In the genomic region with DNA sequence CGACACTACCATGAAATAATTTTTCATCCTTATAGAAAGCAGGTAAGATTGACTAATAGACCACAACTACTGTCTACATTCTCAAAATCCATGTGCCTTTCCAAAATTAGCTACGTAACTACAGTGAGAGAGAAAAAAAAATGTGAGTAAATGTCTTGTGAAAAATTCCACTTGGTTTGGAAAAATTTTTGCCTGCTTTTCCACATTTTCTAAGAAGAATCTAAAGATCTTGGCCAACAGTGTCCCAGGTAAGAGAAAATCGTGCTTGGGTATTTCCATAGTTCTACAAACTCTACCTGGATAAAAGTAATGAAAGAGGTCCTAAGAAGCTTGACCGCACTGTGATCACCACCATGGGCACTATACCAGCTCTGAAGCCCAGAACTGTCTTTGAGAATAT, we compare ENCODE assay signal across 8 cellular contexts. TPM values are rescaled to one million over a fixed set of nuclear protein-coding genes. Genes with fewer than 3 reads are reported as not detected.
DNase-seq lines count a peak whose midpoint lies in the region; ATAC-seq, FAIRE-seq and TF ChIP-seq lines count a peak whose summit lies in the region.

No MANE protein-coding gene starts in this region.

- TF ChIP-seq RAD21 in GM12878 (IDR thresholded peaks at IDR 0.05; ENCODE audit: insufficient read depth, low read depth, low read length): no peak

- ATAC-seq in heart left ventricle (no peak), Right ventricle myocardium superior (ENCODE audit: poor library complexity) (no peak), GM12878 (no peak)

- in situ Hi-C loops in GM12878 (cut with MboI): loop anchor here (5.0 kb wide), 1 partner anchor 423 kb away; no protein-coding TSS in a partner anchor
- in situ Hi-C loops in transverse colon (cut with MboI; ENCODE audit: low pct_ligation_motif_present in 1 of 4, low pct_unique_long_range_greater_than_20kb in 1 of 4, low sequenced_read_pairs in 3 of 4): loop anchor here (10.0 to 25.0 kb wide), 4 partner anchors 46 to 418 kb away; partner anchors contain the start of genes HPF1 (in 3 of the 4) and MFAP3L (in 2 of the 4)

- TF ChIP-seq POLR2A in heart left ventricle (IDR thresholded peaks at IDR 0.05) (no peak), GM12878 (IDR thresholded peaks at IDR 0.05; ENCODE audit: low read depth, low read length) (no peak), transverse colon (IDR thresholded peaks at IDR 0.05) (no peak)

- H3K36me3 ChIP-seq in heart left ventricle (no peaks in the 10 kb centered on the region), GM12878 (ENCODE audit: control insufficient read depth in 2 of 2, insufficient read depth in 2 of 2, low read length in 1 of 2) (no peaks in the 10 kb centered on the region), mucosa of rectum (ENCODE audit: control insufficient read depth in 2 of 2, insufficient read depth in 2 of 2, low read length in 2 of 2) (no peaks in the 10 kb centered on the region), transverse colon (no peaks in the 10 kb centered on the region)

- H3K27ac ChIP-seq in heart left ventricle (peak overlapping the region in 10 of 12 donors; percentile 88 to 97 (median 94)), GM12878 (ENCODE audit: control insufficient read depth, insufficient read depth) (peak overlapping the region; percentile 99; the same call in 1 of the 2 replicates), mucosa of rectum (ENCODE audit: low read depth in 2 of 2, low read length in 2 of 2) (peak overlapping the region; percentile 20 to 100), transverse colon (peak overlapping the region; percentile 92 to 97 (median 96))

- WGBS in heart left ventricle, 4 donors: 85 to 96% (median 93%) methylated on average over 4 of the region's 4 CpGs
- 46% methylated on average over 4 of the region's 4 CpGs for WGBS in GM12878 (ENCODE audit: insufficient coverage, insufficient replicate concordance, low lambda C conversion rate, missing lambda C conversion rate)
- 81 to 88% methylated on average over 4 of the region's 4 CpGs for WGBS in transverse colon (ENCODE audit: low coverage in 1 of 2), 2 donors

- H3K27me3 ChIP-seq in heart left ventricle (no peaks in the 10 kb centered on the region), GM12878 (replicated peaks in 1 of 2; ENCODE audit: control insufficient read depth in 2 of 2, insufficient read depth in 2 of 2, low read length in 1 of 2) (no peaks in the 10 kb centered on the region), mucosa of rectum (ENCODE audit: control insufficient read depth in 2 of 2, insufficient read depth in 2 of 2, low read length in 2 of 2) (no peaks in the 10 kb centered on the region), transverse colon (no peaks in the 10 kb centered on the region)

- no peak overlapping the region; the same call in 1 of the 2 replicates for H3K9ac ChIP-seq in GM12878 (ENCODE audit: control insufficient read depth, insufficient read depth, low read length)
- peak overlapping the region in 1 of 2 donors; percentile 100 for H3K9ac ChIP-seq in mucosa of rectum (ENCODE audit: low read depth in 1 of 2, low read length in 2 of 2)

- H3K79me2 ChIP-seq in GM12878 (ENCODE audit: control insufficient read depth, insufficient read depth, low read length): peaks cover 37% of the 10 kb centered on the region

- no peaks in the 10 kb centered on the region for H3K9me3 ChIP-seq in heart left ventricle
- no peaks in the 10 kb centered on the region for H3K9me3 ChIP-seq in GM12878 (replicated peaks; ENCODE audit: control insufficient read depth, insufficient read depth, low read length)
- H3K9me3 ChIP-seq in mucosa of rectum (ENCODE audit: control insufficient read depth in 2 of 2, low read length in 2 of 2): no peaks in the 10 kb centered on the region
- H3K9me3 ChIP-seq in transverse colon: no peaks in the 10 kb centered on the region

- RAD21 ChIA-PET in GM12878 (lab: Charles Lee; ENCODE audit: unreplicated experiment): interaction anchor here (1.0 to 4.5 kb wide), 2 partner anchors 41 to 104 kb away, joined by 3 to 34 read pairs; no protein-coding TSS in a partner anchor

- SMC1A ChIA-PET in GM12878 (lab: Charles Lee; ENCODE audit: uncharacterized antibody, unreplicated experiment): interaction anchor here (1.1 to 3.3 kb wide), 3 partner anchors 11 to 109 kb away, joined by 4 to 25 read pairs (median 5); no protein-coding TSS in a partner anchor

- no peak for DNase-seq in heart left ventricle
- DNase-seq in Right ventricle myocardium superior: no peak
- DNase-seq in GM12878 (ENCODE audit: low read depth, low spot score): no peak
- no peak for DNase-seq in transverse colon
- DNase-seq in NCI-H2196 treated with DMSO at 0.1 percent for 48 hours (lab: John Stamatoyannopoulos, UW; ENCODE audit: unreplicated experiment): no peak
- no peak for DNase-seq in glomerular visceral epithelial cell (ENCODE audit: extremely low spot score)
- DNase-seq in Kasumi-1 (lab: John Stamatoyannopoulos, UW): no peak

- no peak for FAIRE-seq in GM12878 (lab: Jason Lieb, UNC)

- H3K4me3 ChIP-seq in heart left ventricle (peak overlapping the region in 8 of 12 donors; percentile 64 to 84 (median 74)), GM12878 (peak overlapping the region; percentile 31; the same call in 1 of the 2 replicates), mucosa of rectum (ENCODE audit: low read length in 2 of 2) (peak overlapping the region in 1 of 2 donors; percentile 89), transverse colon (peak overlapping the region in 3 of 4 donors; percentile 57 to 69 (median 63))

- no peak for TF ChIP-seq CTCF in heart left ventricle (IDR thresholded peaks at IDR 0.05)
- no peak for TF ChIP-seq CTCF in GM12878 (IDR thresholded peaks at IDR 0.05 in 2 of 3, conservative IDR thresholded peaks at IDR 0.05 in 1 of 3; ENCODE audit: control insufficient read depth in 2 of 3, extremely low read depth in 1 of 3, insufficient read depth in 1 of 3, low read depth in 3 of 3, low read length in 3 of 3)
- TF ChIP-seq CTCF in transverse colon (IDR thresholded peaks at IDR 0.05): no peak

- H3K4me2 ChIP-seq in GM12878 (ENCODE audit: control insufficient read depth, insufficient read depth): peak overlapping the region; percentile 90

- peak overlapping the region; percentile 82 for H2AFZ ChIP-seq in GM12878 (ENCODE audit: control insufficient read depth, low read depth, low read length)

- POLR2A ChIA-PET in GM12878 (lab: Charles Lee): interaction anchor here (0.9 to 3.5 kb wide), 4 partner anchors 9 to 609 kb away, joined by 4 to 12 read pairs (median 4); partner anchors contain the start of gene CBR4

- TF ChIP-seq EP300 in GM12878 (IDR thresholded peaks at IDR 0.05; ENCODE audit: borderline replicate concordance in 1 of 2, control insufficient read depth in 1 of 2, low read depth in 2 of 2, low read length in 2 of 2): no peak
- TF ChIP-seq EP300 in transverse colon (IDR thresholded peaks at IDR 0.05; ENCODE audit: low read depth): no peak

- CTCF ChIA-PET in GM12878 (lab: Yijun Ruan, JAX): interaction anchor here (0.6 to 4.3 kb wide), 8 partner anchors 7 to 448 kb away, joined by 3 to 27 read pairs (median 5); partner anchors contain the start of gene NEK1

- H4K20me1 ChIP-seq in GM12878 (ENCODE audit: control insufficient read depth, insufficient read depth): no peaks in the 10 kb centered on the region

- H3K4me1 ChIP-seq in heart left ventricle: peaks cover 0 to 34% (median 21%) of the 10 kb centered on the region in 12 donors
- H3K4me1 ChIP-seq in GM12878 (ENCODE audit: control insufficient read depth, insufficient read depth, low read length): peaks cover 5% of the 10 kb centered on the region; the same call in 1 of the 2 replicates
- H3K4me1 ChIP-seq in mucosa of rectum (ENCODE audit: control insufficient read depth in 2 of 2, insufficient read depth in 2 of 2, low read length in 2 of 2): peaks cover 3 to 18% of the 10 kb centered on the region in 2 donors
- H3K4me1 ChIP-seq in transverse colon: peaks cover 4 to 38% (median 27%) of the 10 kb centered on the region in 4 donors

- BruUV-seq in GM12878 (replicated peaks; lab: Mats Ljungman, UMichigan): no TSS peak

- intact Hi-C loops in heart left ventricle (cut with DNase I) (loop anchor here in 9 of 10 donors (5.0 to 10.0 kb wide), 10 partner anchors 48 to 428 kb away; partner anchors contain the start of gene HPF1 (in 1 of the 9)), Right ventricle myocardium superior (cut with DNase I) (loop anchor here (10.0 kb wide), 2 partner anchors 66 to 406 kb away; partner anchors contain the start of gene MFAP3L), GM12878 (cut with micrococcal nuclease; ENCODE audit: unreplicated experiment) (no loop called here), transverse colon (cut with DNase I; ENCODE audit: low total_unique reads) (loop anchor here (10.0 kb wide), 1 partner anchor 136 kb away; the partner anchor contains the start of gene HPF1)

RNA-seq across cellular contexts. Expression of gene CLCN3, which starts 1.4 kb away (rescaled TPM):
- total RNA-seq in heart left ventricle (10 to 100 TPM; 46.4 to 86.2 (median 59.3) TPM), Right ventricle myocardium superior (62.0 TPM), GM12878 (2014; rRNA removed) (11.8 and 12.3 TPM in 2 replicates), GM12878 (2014; rRNA removed; fragmentation: Illumina TruSeq; extraction: Trizol) (16.2 and 18.2 TPM in 2 replicates), GM12878 (2021) (17.1 and 17.2 TPM in 2 replicates), transverse colon (10 to 100 TPM; 46.8 to 91.1 (median 69.3) TPM)
- polyA plus RNA-seq in heart left ventricle (10 to 100 TPM; 17.4 to 30.2 TPM), GM12878 (2011; rRNA removed) (22.8 and 36.6 TPM in 2 replicates), GM12878 (2014; fragmentation: Illumina TruSeq; extraction: Trizol) (16.0 and 27.9 TPM in 2 replicates), GM12878 (2014; fragmentation: Nextera tagmentation; extraction: Ambion mirVana) (1 to 10 TPM; 4.0 to 4.7 TPM), GM12878 (2014; rRNA removed) (9.9 and 10.0 TPM in 2 replicates), GM12878 (2016; fragmentation: Nextera tagmentation; extraction: Ambion mirVana) (10 to 100 TPM; 11.0 to 11.3 TPM)
- total RNA-seq in GM12878 (2013; cell fraction: nucleolus; rRNA removed): 69.5 and 69.9 TPM in 2 replicates
- 5.6 TPM for polyA plus RNA-seq in GM12878 (2011; ENCODE audit: low read depth)
- polyA plus RNA-seq in GM12878 (2011; cell fraction: cytosol; rRNA removed): 8.2 and 9.1 TPM in 2 replicates
- polyA plus RNA-seq in GM12878 (2011; cell fraction: nucleus; rRNA removed): 8.2 and 9.9 TPM in 2 replicates
- polyA plus RNA-seq in GM12878 (2012): 5.6 and 8.8 TPM in 2 replicates
- polyA minus RNA-seq in GM12878 (2011; rRNA and poly(A)+ RNA removed): 46.6 and 51.9 TPM in 2 replicates
- 10.2 and 12.3 TPM in 2 replicates for polyA minus RNA-seq in GM12878 (2011; cell fraction: cytosol; rRNA and poly(A)+ RNA removed)
- 24.7 and 33.7 TPM in 2 replicates for polyA minus RNA-seq in GM12878 (2011; cell fraction: nucleus; rRNA and poly(A)+ RNA removed)

RNA-seq across cellular contexts. Expression of gene NEK1, which starts 6.6 kb away (rescaled TPM):
- total RNA-seq in heart left ventricle (10 to 100 TPM in 7 of 9 donors, 1 to 10 TPM in 2; 6.8 to 17.8 (median 14.7) TPM), Right ventricle myocardium superior (13.5 TPM), GM12878 (2014; rRNA removed) (5.7 and 7.6 TPM in 2 replicates), GM12878 (2014; rRNA removed; fragmentation: Illumina TruSeq; extraction: Trizol) (6.7 and 7.2 TPM in 2 replicates), GM12878 (2021) (9.5 and 10.3 TPM in 2 replicates), transverse colon (10 to 100 TPM in 2 of 4 donors, 1 to 10 TPM in 2; 7.6 to 14.9 (median 10.2) TPM)
- polyA plus RNA-seq in heart left ventricle (1 to 10 TPM; 4.8 to 6.4 TPM), GM12878 (2011; rRNA removed) (11.0 and 18.1 TPM in 2 replicates), GM12878 (2014; fragmentation: Illumina TruSeq; extraction: Trizol) (8.3 and 10.4 TPM in 2 replicates), GM12878 (2014; fragmentation: Nextera tagmentation; extraction: Ambion mirVana) (1 to 10 TPM; 4.9 to 5.1 TPM), GM12878 (2014; rRNA removed) (3.3 and 5.1 TPM in 2 replicates), GM12878 (2016; fragmentation: Nextera tagmentation; extraction: Ambion mirVana) (10 to 100 TPM; 12.9 to 16.1 TPM)
- 38.5 and 41.8 TPM in 2 replicates for total RNA-seq in GM12878 (2013; cell fraction: nucleolus; rRNA removed)
- 1.8 TPM for polyA plus RNA-seq in GM12878 (2011; ENCODE audit: low read depth)
- 3.2 and 3.6 TPM in 2 replicates for polyA plus RNA-seq in GM12878 (2011; cell fraction: cytosol; rRNA removed)
- polyA plus RNA-seq in GM12878 (2011; cell fraction: nucleus; rRNA removed): 8.5 and 9.1 TPM in 2 replicates
- polyA plus RNA-seq in GM12878 (2012): 3.7 and 4.8 TPM in 2 replicates
- polyA minus RNA-seq in GM12878 (2011; rRNA and poly(A)+ RNA removed): 14.3 and 19.7 TPM in 2 replicates
- polyA minus RNA-seq in GM12878 (2011; cell fraction: cytosol; rRNA and poly(A)+ RNA removed): 6.0 and 6.2 TPM in 2 replicates
- polyA minus RNA-seq in GM12878 (2011; cell fraction: nucleus; rRNA and poly(A)+ RNA removed): 24.2 and 42.8 TPM in 2 replicates
